In genomic region chr12:13686243-13686642, GRCh38 we compare ENCODE assay signal across 1 cellular context.
TF ChIP-seq lines count a peak whose summit lies in the region.

No MANE protein-coding gene starts in this region.

TF ChIP-seq in HCT116, 20 proteins besides CTCF, POLR2A, EP300 and RAD21 (continued from another document):
- TF ChIP-seq SIN3A (IDR thresholded peaks at IDR 0.05; ENCODE audit: low read depth): no peak
- TF ChIP-seq ATF3 (IDR thresholded peaks at IDR 0.05): no peak
- TF ChIP-seq REST (IDR thresholded peaks at IDR 0.05; ENCODE audit: low read depth): no peak
